8 cellular contexts compared by ENCODE assay signal in the genomic region with DNA sequence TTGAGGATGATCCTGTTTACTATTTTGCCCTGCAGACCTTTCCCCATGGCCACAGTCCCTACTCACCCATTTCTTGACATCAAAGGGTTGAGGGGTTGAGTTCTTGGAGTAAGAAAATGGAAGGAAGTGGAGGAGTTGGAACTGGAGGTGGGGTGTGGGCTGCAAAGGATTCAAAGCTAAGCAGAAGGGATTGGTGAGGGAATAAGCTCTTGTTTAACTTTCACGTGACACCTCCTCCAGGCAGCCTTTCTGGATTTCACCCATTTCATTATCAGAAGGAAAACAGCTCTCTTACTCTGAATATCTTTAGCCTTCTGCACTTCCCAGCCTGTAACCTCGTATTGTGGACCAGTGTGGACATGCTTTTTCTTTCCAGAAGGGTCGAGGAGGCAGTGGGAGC. TPM values are rescaled to one million over a fixed set of nuclear protein-coding genes. Genes with fewer than 3 reads are reported as not detected.
DNase-seq lines count a peak whose midpoint lies in the region; ATAC-seq and TF ChIP-seq lines count a peak whose summit lies in the region.

No MANE protein-coding gene starts in this region.

- H3K4ac ChIP-seq in trophoblast cell (ENCODE audit: low read depth, low read length): no peak overlapping the region

- peak overlapping the region; percentile 89 for H3K4me2 ChIP-seq in DOHH2 (ENCODE audit: low read length)
- H3K4me2 ChIP-seq in OCI-LY3 (ENCODE audit: low read length): peak overlapping the region; percentile 99
- peak overlapping the region; percentile 51 for H3K4me2 ChIP-seq in trophoblast cell (ENCODE audit: low read length)

- H4K8ac ChIP-seq in trophoblast cell (ENCODE audit: low read depth, low read length): no peak overlapping the region

- no peak for ATAC-seq in GM19397 (IDR thresholded peaks at IDR 0.05; ENCODE audit: unreplicated experiment)
- ATAC-seq in GM18520 (IDR thresholded peaks at IDR 0.05; ENCODE audit: unreplicated experiment): no peak

- no peak overlapping the region for H2AK5ac ChIP-seq in trophoblast cell (ENCODE audit: low read length)

- no CpG with 5 or more reads among the region's 3 CpGs for WGBS in trophoblast cell (ENCODE audit: extremely low coverage, insufficient coverage, insufficient read length)

- H4K20me1 ChIP-seq in DOHH2 (ENCODE audit: control insufficient read depth, insufficient read depth, low read depth, low read length): no peaks in the 10 kb centered on the region
- no peaks in the 10 kb centered on the region for H4K20me1 ChIP-seq in OCI-LY3 (ENCODE audit: insufficient read depth, low read length)

- H3K4me1 ChIP-seq in DOHH2 (ENCODE audit: control insufficient read depth, low read length) (peaks cover 15% of the 10 kb centered on the region), OCI-LY3 (ENCODE audit: low read length) (peaks cover 12% of the 10 kb centered on the region; the same call in 1 of the 2 replicates), trophoblast cell (ENCODE audit: control insufficient read depth in 1 of 2, insufficient read depth in 2 of 2, low read length in 2 of 2) (peaks cover 0 to 3% of the 10 kb centered on the region in 2 experiments)
- peaks cover 14% of the 10 kb centered on the region for H3K4me1 ChIP-seq in effector memory CD4-positive, alpha-beta T cell (ENCODE audit: control insufficient read depth, insufficient read depth, low read length, poor library complexity, severe bottlenecking)

- no peak overlapping the region for H2BK120ac ChIP-seq in trophoblast cell (ENCODE audit: insufficient read depth, low read length, poor library complexity)

- no peak overlapping the region for H4K12ac ChIP-seq in trophoblast cell (ENCODE audit: low read depth, low read length)

- H3K4me3 ChIP-seq in DOHH2 (ENCODE audit: low read length) (peak overlapping the region; percentile 74), OCI-LY3 (ENCODE audit: low read length) (peak overlapping the region; percentile 88), trophoblast cell (ENCODE audit: low read depth, low read length) (no peak overlapping the region)
- H3K4me3 ChIP-seq in effector memory CD4-positive, alpha-beta T cell (ENCODE audit: insufficient read depth, low read depth, low read length, poor library complexity, severe bottlenecking): peak overlapping the region; percentile 60

- no peak overlapping the region for H3K27ac ChIP-seq in DOHH2 (ENCODE audit: low read depth, low read length)
- H3K27ac ChIP-seq in OCI-LY3 (ENCODE audit: low read length): no peak overlapping the region
- H3K27ac ChIP-seq in effector memory CD4-positive, alpha-beta T cell (ENCODE audit: insufficient read depth, low read length, poor library complexity, severe bottlenecking): peak overlapping the region; percentile 70
- no peak overlapping the region for H3K27ac ChIP-seq in trophoblast cell (ENCODE audit: low read depth, low read length)

- H3K18ac ChIP-seq in trophoblast cell (ENCODE audit: low read length): no peak overlapping the region

- H3K9ac ChIP-seq in OCI-LY3 (ENCODE audit: low read length) (peak overlapping the region; percentile 42), trophoblast cell (ENCODE audit: low read length) (no peak overlapping the region)

- peaks cover 8% of the 10 kb centered on the region; the same call in 1 of the 2 replicates for H3F3A ChIP-seq in DOHH2 (ENCODE audit: control insufficient read depth, insufficient read depth)

- no peaks in the 10 kb centered on the region for H3K79me2 ChIP-seq in DOHH2 (ENCODE audit: control insufficient read depth, low read length)
- no peaks in the 10 kb centered on the region for H3K79me2 ChIP-seq in OCI-LY3 (ENCODE audit: low read length)
- no peaks in the 10 kb centered on the region for H3K79me2 ChIP-seq in trophoblast cell (ENCODE audit: control insufficient read depth, insufficient read depth, low read length, poor library complexity)

- no peak for DNase-seq in effector memory CD4-positive, alpha-beta T cell
- DNase-seq in trophoblast cell: no peak
- no peak for DNase-seq in hippocampal formation (lab: John Stamatoyannopoulos, UW)
- DNase-seq in NCI-H2029 treated with DMSO at 0.1 percent for 48 hours (lab: John Stamatoyannopoulos, UW): no peak

- H3K9me2 ChIP-seq in DOHH2 (replicated peaks; ENCODE audit: control insufficient read depth, low read length): no peaks in the 10 kb centered on the region

- no peaks in the 10 kb centered on the region for H3K79me1 ChIP-seq in trophoblast cell (ENCODE audit: low read length)

- TF ChIP-seq CTCF in DOHH2 (IDR thresholded peaks at IDR 0.05; ENCODE audit: low read depth, low read length, poor library complexity, severe bottlenecking) (no peak), OCI-LY3 (IDR thresholded peaks at IDR 0.05; ENCODE audit: low read depth, low read length) (no peak)

- H2AFZ ChIP-seq in OCI-LY3 (ENCODE audit: low read depth, low read length) (peak overlapping the region; percentile 81), trophoblast cell (ENCODE audit: insufficient read depth, low read length, poor library complexity) (no peak overlapping the region)

- no peaks in the 10 kb centered on the region for H3K36me3 ChIP-seq in DOHH2 (ENCODE audit: control insufficient read depth, low read length)
- no peaks in the 10 kb centered on the region for H3K36me3 ChIP-seq in OCI-LY3 (replicated peaks; ENCODE audit: low read depth, low read length)
- H3K36me3 ChIP-seq in effector memory CD4-positive, alpha-beta T cell (ENCODE audit: control insufficient read depth, insufficient read depth, low read length): no peaks in the 10 kb centered on the region
- no peaks in the 10 kb centered on the region for H3K36me3 ChIP-seq in trophoblast cell (ENCODE audit: control insufficient read depth in 1 of 2, insufficient read depth in 2 of 2, low read length in 2 of 2)

- no peak overlapping the region for H3K23ac ChIP-seq in trophoblast cell (ENCODE audit: low read length)

- H3K9me3 ChIP-seq in DOHH2 (ENCODE audit: control insufficient read depth, insufficient read depth, low read length) (no peaks in the 10 kb centered on the region), OCI-LY3 (ENCODE audit: insufficient read depth, low read length) (no peaks in the 10 kb centered on the region), trophoblast cell (ENCODE audit: insufficient read depth, low read depth, low read length) (peaks cover 6% of the 10 kb centered on the region)
- H3K9me3 ChIP-seq in effector memory CD4-positive, alpha-beta T cell (ENCODE audit: control insufficient read depth, low read length): no peaks in the 10 kb centered on the region

- H4K91ac ChIP-seq in trophoblast cell (ENCODE audit: low read depth, low read length): no peak overlapping the region

- H3K27me3 ChIP-seq in DOHH2 (ENCODE audit: control insufficient read depth, low read length): peaks cover 3% of the 10 kb centered on the region
- no peaks in the 10 kb centered on the region for H3K27me3 ChIP-seq in OCI-LY3 (ENCODE audit: low read depth, low read length)
- H3K27me3 ChIP-seq in effector memory CD4-positive, alpha-beta T cell (replicated peaks; ENCODE audit: control insufficient read depth, insufficient read depth, low read length, poor library complexity, severe bottlenecking): no peaks in the 10 kb centered on the region
- H3K27me3 ChIP-seq in trophoblast cell (ENCODE audit: insufficient read depth, low read length): peaks cover 7% of the 10 kb centered on the region

- H3K14ac ChIP-seq in trophoblast cell (ENCODE audit: low read length): no peak overlapping the region

- no peak overlapping the region for H2BK12ac ChIP-seq in trophoblast cell (ENCODE audit: low read length)

- H2BK5ac ChIP-seq in trophoblast cell (ENCODE audit: low read depth, low read length, poor library complexity): no peak overlapping the region

RNA-seq across cellular contexts. Expression of a gene that starts 13.7 kb away (rescaled TPM):
- polyA plus RNA-seq in trophoblast cell (2013): 18.6 and 19.0 TPM in 2 replicates

RNA-seq across cellular contexts. Expression of a gene that starts 15.3 kb away (rescaled TPM):
- polyA plus RNA-seq in trophoblast cell (2013): 0.24 and 0.30 TPM in 2 replicates

RNA-seq across cellular contexts. Expression of a gene that starts 23.9 kb away (rescaled TPM):
- polyA plus RNA-seq in trophoblast cell (2013): 37.2 and 37.6 TPM in 2 replicates

RNA-seq across cellular contexts. Expression of a gene that starts 30.2 kb away (rescaled TPM):
- not detected in 2 replicates for polyA plus RNA-seq in trophoblast cell (2013)

RNA-seq across cellular contexts. Expression of a gene that starts 39.9 kb away (rescaled TPM):
- 0.29 and 0.47 TPM in 2 replicates for polyA plus RNA-seq in trophoblast cell (2013)
